23 cellular contexts compared by ENCODE assay signal in the genomic region with DNA sequence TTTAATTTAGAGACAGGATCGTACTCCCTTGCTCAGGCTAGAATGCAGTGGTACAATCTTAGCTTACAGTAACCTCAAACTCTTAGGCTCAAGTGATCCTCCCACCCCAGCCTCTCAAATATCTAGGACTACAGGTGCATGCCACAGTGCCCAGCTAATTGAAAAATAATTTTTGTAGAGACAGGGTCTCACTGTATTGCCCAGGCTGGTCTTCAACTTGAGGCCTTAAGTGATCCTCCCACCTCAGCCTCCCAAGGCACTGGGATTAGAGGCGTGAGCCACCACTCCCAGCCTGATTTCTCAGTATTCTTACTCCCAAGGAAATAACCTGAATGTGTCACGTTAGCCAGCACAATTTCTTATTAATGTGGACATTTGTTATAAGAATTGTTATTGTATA. TPM values are rescaled to one million over a fixed set of nuclear protein-coding genes. Genes with fewer than 3 reads are reported as not detected.
DNase-seq lines count a peak whose midpoint lies in the region; ATAC-seq and TF ChIP-seq lines count a peak whose summit lies in the region.
"Had no signal": no experiment of that assay in that cellular context is flagged by ENCODE, and none has a peak within 500 bp of the region (broad histone marks: within the 10 kb centered on the region; RNA-seq: fewer than 3 reads in every experiment).

No MANE protein-coding gene starts in this region.

- H3K27ac Mint-ChIP-seq in activated naive CD4-positive, alpha-beta T cell treated with anti-CD3 and anti-CD28 coated beads, Interleukin-2, amount 10 ng/mL, durations not matched to agents 7 days and 5 days, result peak overlapping the region; percentile 34
- H3K27ac Mint-ChIP-seq in activated naive CD4-positive, alpha-beta T cell treated with anti-CD3 and anti-CD28 coated beads, Interleukin-2, amount 50 U/mL, for 72 hours, result no peak overlapping the region
- no peak overlapping the region for H3K27ac Mint-ChIP-seq in WTC11
- peak overlapping the region; percentile 39 for H3K27ac Mint-ChIP-seq in mesothelial cell of epicardium
- H3K27ac Mint-ChIP-seq: CD14-positive monocyte; CD4-positive, alpha-beta memory T cell had no signal

- peaks cover 32% of the 10 kb centered on the region for H3K4me1 Mint-ChIP-seq in activated naive CD4-positive, alpha-beta T cell treated with anti-CD3 and anti-CD28 coated beads, Interleukin-2, amount 10 ng/mL, durations not matched to agents 7 days and 5 days
- H3K4me1 Mint-ChIP-seq in WTC11 (0 out of 2 replicates have a peak, but pooled peaks cover 2% of the 10 kb centered on the region), mesothelial cell of epicardium (no peaks in the 10 kb centered on the region)

- no peaks in the 10 kb centered on the region for H3K9me3 Mint-ChIP-seq in activated naive CD4-positive, alpha-beta T cell treated with anti-CD3 and anti-CD28 coated beads, Interleukin-2, amount 10 ng/mL, durations not matched to agents 7 days and 5 days
- no peaks in the 10 kb centered on the region for H3K9me3 Mint-ChIP-seq in activated naive CD4-positive, alpha-beta T cell treated with anti-CD3 and anti-CD28 coated beads, Interleukin-2, amount 50 U/mL, for 72 hours
- H3K9me3 Mint-ChIP-seq in WTC11, result no peaks in the 10 kb centered on the region
- no peaks in the 10 kb centered on the region for H3K9me3 Mint-ChIP-seq in mesothelial cell of epicardium
- H3K9me3 Mint-ChIP-seq: CD14-positive monocyte had no signal

- no peak for ATAC-seq in activated naive CD4-positive, alpha-beta T cell treated with anti-CD3 and anti-CD28 coated beads, Interleukin-2, amount 50 U/mL, for 72 hours
- ATAC-seq in WTC11 (no peak), left ventricle myocardium superior (no peak)
- ATAC-seq: A549 had no signal

- H3K4me1 ChIP-seq in HEK293 (ENCODE audit: control insufficient read depth, insufficient read depth, low read length), result no peaks in the 10 kb centered on the region
- H3K4me1 ChIP-seq: A549, BE2C, HAP-1 had no signal

- no peaks in the 10 kb centered on the region for H3K27me3 Mint-ChIP-seq in activated naive CD4-positive, alpha-beta T cell treated with anti-CD3 and anti-CD28 coated beads, Interleukin-2, amount 10 ng/mL, durations not matched to agents 7 days and 5 days
- H3K27me3 Mint-ChIP-seq in WTC11 (ENCODE audit: low read depth) (no peaks in the 10 kb centered on the region), mesothelial cell of epicardium (ENCODE audit: low read depth) (no peaks in the 10 kb centered on the region)
- H3K27me3 Mint-ChIP-seq: CD4-positive, alpha-beta memory T cell had no signal

- POLR2A ChIA-PET in HEK293 (lab: Yijun Ruan, JAX), result no interaction called here
- POLR2A ChIA-PET in WTC11 (lab: Charles Lee), result no interaction called here

- H3K36me3 ChIP-seq in HEK293 (ENCODE audit: control insufficient read depth in 2 of 2, insufficient read depth in 1 of 2, low read length in 2 of 2), result no peaks in the 10 kb centered on the region
- H3K36me3 ChIP-seq: BE2C, HAP-1 had no signal

- intact Hi-C loops in left ventricle myocardium superior (cut with micrococcal nuclease), result no loop called here

- H3K4me3 ChIP-seq in HEK293 (ENCODE audit: low read depth, low read length), result no peak overlapping the region
- H3K4me3 ChIP-seq: A549; BLaER1 treated with 17β-estradiol and CSF1 and Interleukin-3, amounts not matched to agents 10 nM and 100 nM; HAP-1 had no signal

- CTCF ChIA-PET in activated naive CD4-positive, alpha-beta T cell treated with anti-CD3 and anti-CD28 coated beads, Interleukin-2, amount 10 ng/mL, durations not matched to agents 7 days and 5 days (lab: Charles Lee), result interaction anchor here (1.6 kb wide), 1 partner anchor 19 kb away, joined by 6 read pairs; no protein-coding TSS in a partner anchor
- CTCF ChIA-PET in HEK293 (lab: Yijun Ruan, JAX), result interaction anchor here (0.8 to 1.3 kb wide), 7 partner anchors 11 to 87 kb away, joined by 3 to 8 read pairs (median 4); a partner anchor contains a TSS
- CTCF ChIA-PET in WTC11 (lab: Charles Lee), result interaction anchor here (0.6 to 2.6 kb wide), 2 partner anchors 27 to 168 kb away, joined by 3 to 10 read pairs; no protein-coding TSS in a partner anchor

- H3K4me3 Mint-ChIP-seq in activated naive CD4-positive, alpha-beta T cell treated with anti-CD3 and anti-CD28 coated beads, Interleukin-2, amount 10 ng/mL, durations not matched to agents 7 days and 5 days, result no peak overlapping the region
- H3K4me3 Mint-ChIP-seq in WTC11, result no peak overlapping the region
- no peak overlapping the region for H3K4me3 Mint-ChIP-seq in mesothelial cell of epicardium
- H3K4me3 Mint-ChIP-seq: CD14-positive monocyte had no signal

- DNase-seq in activated naive CD4-positive, alpha-beta T cell treated with anti-CD3 and anti-CD28 coated beads, Interleukin-2, amount 10 ng/mL, durations not matched to agents 7 days and 5 days, result no peak
- no peak for DNase-seq in activated naive CD4-positive, alpha-beta T cell treated with anti-CD3 and anti-CD28 coated beads, Interleukin-2, amount 50 U/mL, for 72 hours (ENCODE audit: low spot score in 2 of 2)
- DNase-seq in WTC11 (ENCODE audit: low spot score) (no peak), mesothelial cell of epicardium (ENCODE audit: low spot score in 2 of 2, unreplicated experiment in 2 of 2) (no peak), NCI-H1694 (lab: John Stamatoyannopoulos, UW) (no peak), NCI-H1417 treated with DMSO at 0.1 percent for 48 hours (lab: John Stamatoyannopoulos, UW) (no peak), left ventricle myocardium superior (no peak)
- DNase-seq: 8988T; ACHN; AML-193; BE2C; Calu3; CD4-positive, alpha-beta memory T cell; COR-L47; DMS53; DMS79 treated with DMSO at 0.1 percent for 48 hours; GF-D8; GOT3 had no signal

- no peaks in the 10 kb centered on the region for H3K9me3 ChIP-seq in HEK293 (ENCODE audit: control insufficient read depth, insufficient read depth, low read depth, low read length)
- H3K9me3 ChIP-seq: A549, BE2C, HAP-1 had no signal

- TF ChIP-seq CTCF in HEK293 (tag by site-specific recombination; IDR thresholded peaks at IDR 0.05), result no peak
- TF ChIP-seq CTCF in WTC11 (IDR thresholded peaks at IDR 0.05), result no peak
- TF ChIP-seq CTCF in mesothelial cell of epicardium (IDR thresholded peaks at IDR 0.05; ENCODE audit: unreplicated experiment), result no peak

- H3K27ac ChIP-seq in HEK293 (ENCODE audit: extremely low read depth, low read depth, low read length), result no peak overlapping the region
- H3K27ac ChIP-seq: A549; BLaER1 treated with 17β-estradiol and CSF1 and Interleukin-3, amounts not matched to agents 10 nM and 100 nM had no signal

- H3K36me3 Mint-ChIP-seq in activated naive CD4-positive, alpha-beta T cell treated with anti-CD3 and anti-CD28 coated beads, Interleukin-2, amount 10 ng/mL, durations not matched to agents 7 days and 5 days, result peaks cover 8% of the 10 kb centered on the region
- peaks cover 0 to 1% of the 10 kb centered on the region in 2 donors for H3K36me3 Mint-ChIP-seq in activated naive CD4-positive, alpha-beta T cell treated with anti-CD3 and anti-CD28 coated beads, Interleukin-2, amount 50 U/mL, for 72 hours
- H3K36me3 Mint-ChIP-seq in WTC11 (no peaks in the 10 kb centered on the region), mesothelial cell of epicardium (no peaks in the 10 kb centered on the region)
- H3K36me3 Mint-ChIP-seq: CD14-positive monocyte had no signal

TF ChIP-seq in HEK293, 187 proteins besides CTCF, POLR2A, EP300 and RAD21:
- TF ChIP-seq RBAK (tag by site-specific recombination; IDR thresholded peaks at IDR 0.05) (no peak), ZNF121 (tag by site-specific recombination; IDR thresholded peaks at IDR 0.05) (peak; percentile 90)

TF ChIP-seq in WTC11, 78 proteins besides CTCF, POLR2A, EP300 and RAD21:
- no peak for TF ChIP-seq MXD4 (CRISPR knock-in tag; IDR thresholded peaks at IDR 0.05; ENCODE audit: borderline replicate concordance)
- TF ChIP-seq ZNF121 (CRISPR knock-in tag; IDR thresholded peaks at IDR 0.05), result peak; percentile 58; the same call in 1 of the 2 replicates

RNA-seq across cellular contexts. Expression of a gene that starts 9.8 kb away (rescaled TPM):
- 10 to 100 TPM; 23.6 to 26.1 TPM for total RNA-seq in activated naive CD4-positive, alpha-beta T cell treated with anti-CD3 and anti-CD28 coated beads, Interleukin-2, amount 50 U/mL, for 72 hours
- total RNA-seq in WTC11 (2021), result 18.5 to 22.1 TPM (median 20.2 TPM) in 3 replicates
- total RNA-seq in mesothelial cell of epicardium, result 33.2 to 33.6 TPM (median 33.3 TPM) in 3 replicates
- total RNA-seq in left ventricle myocardium superior, result 13.4 TPM

Comparison
In these comparisons a context has a peak if more than half of its experiments do, and no peak if none do; other contexts are left out.
1. H3K27ac Mint-ChIP-seq: peak in activated naive CD4-positive, alpha-beta T cell treated with anti-CD3 and anti-CD28 coated beads, Interleukin-2, amount 10 ng/mL, durations not matched to agents 7 days and 5 days (single experiment) and mesothelial cell of epicardium (single experiment); none in activated naive CD4-positive, alpha-beta T cell treated with anti-CD3 and anti-CD28 coated beads, Interleukin-2, amount 50 U/mL, for 72 hours (0 of 2) and WTC11 (single experiment).